Comparison of ENCODE assay signal across 9 cellular contexts in the genomic region with DNA sequence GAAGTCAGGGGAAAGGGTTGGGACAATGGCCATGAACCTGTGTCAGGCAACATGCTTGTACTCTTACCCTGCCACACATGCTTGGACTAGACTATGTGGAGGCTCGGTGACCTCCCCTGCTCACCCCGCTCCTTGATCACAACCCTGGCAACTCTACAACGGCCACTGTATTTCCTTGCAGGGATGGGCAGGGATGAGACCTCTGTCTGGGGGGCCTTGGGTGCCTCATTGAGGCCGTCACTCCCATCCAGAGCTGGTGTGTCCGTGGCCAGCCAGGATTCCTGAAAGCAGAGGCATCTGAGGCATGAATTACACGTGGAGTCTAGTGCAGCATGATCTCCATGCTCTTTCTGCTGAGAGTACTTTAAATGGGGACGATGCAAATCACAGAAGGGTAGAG. TPM values are rescaled to one million over a fixed set of nuclear protein-coding genes. Genes with fewer than 3 reads are reported as not detected.
DNase-seq lines count a peak whose midpoint lies in the region; ATAC-seq and TF ChIP-seq lines count a peak whose summit lies in the region.
"Had no signal": no experiment of that assay in that cellular context is flagged by ENCODE, and none has a peak within 500 bp of the region (broad histone marks: within the 10 kb centered on the region; RNA-seq: fewer than 3 reads in every experiment).

No MANE protein-coding gene starts in this region.

- H3K27me3 Mint-ChIP-seq in T-cell, result no peaks in the 10 kb centered on the region

- ATAC-seq in T-cell (replicated peaks in 1 of 4) (no peak), gastrocnemius medialis (no peak), GM19397 (IDR thresholded peaks at IDR 0.05; ENCODE audit: unreplicated experiment) (no peak), HG03095 (IDR thresholded peaks at IDR 0.05; ENCODE audit: unreplicated experiment) (no peak)

- intact Hi-C loops in gastrocnemius medialis (cut with DNase I; ENCODE audit: low total_unique reads), result loop anchor here (5.0 kb wide), 1 partner anchor 66 kb away; a partner anchor contains a TSS

- no peaks in the 10 kb centered on the region for H3K27me3 ChIP-seq in gastrocnemius medialis

- TF ChIP-seq CTCF in GM12865 (IDR thresholded peaks at IDR 0.05; ENCODE audit: insufficient read depth, low read depth, low read length, missing control alignments) (no peak), fibroblast of pulmonary artery (IDR thresholded peaks at IDR 0.05; ENCODE audit: low read length, missing control alignments) (no peak), gastrocnemius medialis (IDR thresholded peaks at IDR 0.05 in 4 of 5, conservative IDR thresholded peaks at IDR 0.05 in 1 of 5) (no peak)

- H3K36me3 Mint-ChIP-seq in T-cell, result peaks cover 9% of the 10 kb centered on the region

- DNase-seq in GM12865 (ENCODE audit: low read depth) (no peak), T-cell (no peak), fibroblast of pulmonary artery (ENCODE audit: low read depth) (no peak), gastrocnemius medialis (peak in 1 of 2 donors; percentile 28), T-helper 9 cell (no peak)
- DNase-seq in stimulated activated CD4-positive, alpha-beta T cell treated with anti-CD3 and anti-CD28 coated beads, Interleukin-2, amount 100 ng/mL, for 48 hours, result no peak
- DNase-seq: NCI-H1417 treated with DMSO at 0.1 percent for 48 hours had no signal

- H3K27ac Mint-ChIP-seq in T-cell, result peak overlapping the region in 1 of 2 donors; percentile 52

- CTCF ChIA-PET in T-cell (lab: Charles Lee), result interaction anchor here (0.6 to 1.1 kb wide), 4 partner anchors 18 to 65 kb away, joined by 3 to 6 read pairs (median 3); a partner anchor contains a TSS

- POLR2A ChIA-PET in T-cell (lab: Charles Lee), result interaction anchor here in 1 of 2 donors (0.6 kb wide), 1 partner anchor 111 kb away, joined by 5 read pairs; no protein-coding TSS in a partner anchor

- H3K9me3 Mint-ChIP-seq in T-cell, result no peaks in the 10 kb centered on the region

- no peaks in the 10 kb centered on the region for H3K9me3 ChIP-seq in gastrocnemius medialis

- peak overlapping the region; percentile 95 to 100 (median 99) for H3K27ac ChIP-seq in gastrocnemius medialis

- H3K4me3 ChIP-seq in GM12865 (ENCODE audit: low read depth, low read length) (peak overlapping the region; percentile 77; the same call in 1 of the 2 replicates), fibroblast of pulmonary artery (replicated peaks; ENCODE audit: low read depth, low read length) (peak overlapping the region; percentile 98), gastrocnemius medialis (peak overlapping the region; percentile 68 to 97 (median 92))

- H3K4me1 ChIP-seq in gastrocnemius medialis, result peaks cover 51 to 59% of the 10 kb centered on the region in 2 donors

- peaks cover 22 to 35% (median 31%) of the 10 kb centered on the region in 3 donors for H3K4me1 Mint-ChIP-seq in T-cell

- in situ Hi-C loops in gastrocnemius medialis (cut with MboI; ENCODE audit: low sequenced_read_pairs in 4 of 4), result loop anchor here in 1 of 4 donors (25.0 kb wide), 1 partner anchor 434 kb away; a partner anchor contains a TSS

- H3K4me3 Mint-ChIP-seq in T-cell, result peak overlapping the region; percentile 94 to 98 (median 98)

- H3K36me3 ChIP-seq in gastrocnemius medialis, result peaks cover 0 to 21% of the 10 kb centered on the region in 2 donors

- TF ChIP-seq POLR2A in gastrocnemius medialis (IDR thresholded peaks at IDR 0.05), result no peak

RNA-seq across cellular contexts. Expression of a gene that starts 0.9 kb away (rescaled TPM):
- total RNA-seq in T-cell, result 10 to 100 TPM in 4 of 5 donors, 1 to 10 TPM in 1; 8.7 to 16.4 (median 10.9) TPM
- 10 to 100 TPM; 67.8 to 91.3 (median 84.8) TPM for total RNA-seq in gastrocnemius medialis

RNA-seq across cellular contexts. Expression of a gene that starts 10.2 kb away (rescaled TPM):
- total RNA-seq in T-cell (under 1 TPM in 3 of 5 donors, not detected in 2; 0.47 to 0.79 (median 0.62) TPM), gastrocnemius medialis (under 1 TPM in 3 of 4 donors, not detected in 1; 0.11 to 0.51 (median 0.13) TPM)

RNA-seq across cellular contexts. Expression of a gene that starts 18.2 kb away (rescaled TPM):
- total RNA-seq in T-cell (100 to 1,000 TPM; 146 to 216 (median 185) TPM), gastrocnemius medialis (100 to 1,000 TPM in 3 of 4 donors, 10 to 100 TPM in 1; 97.3 to 205 (median 117) TPM)
